11 cellular contexts compared by ENCODE assay signal in genomic region chr10:32950457-32951109, GRCh38. TPM values are rescaled to one million over a fixed set of nuclear protein-coding genes. Genes with fewer than 3 reads are reported as not detected.
A peak's percentile ranks its signal among the peaks of the same experiment; 100 is the strongest.
DNase-seq lines count a peak whose midpoint lies in the region; ATAC-seq and TF ChIP-seq lines count a peak whose summit lies in the region.
"Had no signal": no experiment of that assay in that cellular context is flagged by ENCODE, and none has a peak within 500 bp of the region (broad histone marks: within the 10 kb centered on the region; RNA-seq: fewer than 3 reads in every experiment).

No MANE protein-coding gene starts in this region.

- POLR2A ChIA-PET in PC-9 (lab: Charles Lee; ENCODE audit: unreplicated experiment): interaction anchor here (0.5 to 0.8 kb wide), 5 partner anchors 30 to 1689 kb away, joined by 3 to 14 read pairs (median 7); no protein-coding TSS in a partner anchor

- intact Hi-C loops in PC-9 (cut with micrococcal nuclease; ENCODE audit: unreplicated experiment): loop anchor here (5.0 to 10.0 kb wide), 2 partner anchors 33 to 606 kb away; partner anchors contain the start of gene EPC1

- no peak for DNase-seq in activated T-cell treated with anti-CD3 and anti-CD28 coated beads, Interleukin-2, amount 50 U/mL, for 24 hours
- DNase-seq in activated T-cell treated with anti-CD3 and anti-CD28 coated beads for 4 hours (no peak), PC-9 (no peak), GM19240 (ENCODE audit: insufficient read length, low spot score) (no peak), COLO668 (lab: John Stamatoyannopoulos, UW; ENCODE audit: unreplicated experiment) (no peak)
- no peak for DNase-seq in stimulated activated effector memory CD8-positive, alpha-beta T cell treated with anti-CD3 and anti-CD28 coated beads, Interleukin-12 subunit alpha, Interleukin-12 subunit beta, amount 100 ng/mL, for 72 hours (ENCODE audit: low spot score in 2 of 2)
- DNase-seq in stimulated activated naive CD8-positive, alpha-beta T cell treated with anti-CD3 and anti-CD28 coated beads, Interleukin-15, Interleukin-2, amounts not matched to agents 100 U/mL and 50 U/mL, for 24 hours: no peak
- DNase-seq: activated CD4-positive, alpha-beta T cell treated with anti-CD3 and anti-CD28 coated beads for 1 hour; aorta had no signal

- no peak for ATAC-seq in gastroesophageal sphincter
- ATAC-seq in stimulated activated effector memory CD8-positive, alpha-beta T cell treated with anti-CD3 and anti-CD28 coated beads, Interleukin-12 subunit alpha, Interleukin-12 subunit beta, amount 100 ng/mL, for 72 hours: no peak
- ATAC-seq in stimulated activated naive CD8-positive, alpha-beta T cell treated with anti-CD3 and anti-CD28 coated beads, Interleukin-15, Interleukin-2, amounts not matched to agents 100 U/mL and 50 U/mL, for 24 hours: no peak

- H3K27me3 Mint-ChIP-seq in activated T-cell treated with anti-CD3 and anti-CD28 coated beads, Interleukin-2, amount 50 U/mL, for 24 hours: no peaks in the 10 kb centered on the region
- H3K27me3 Mint-ChIP-seq: B cell had no signal

- no peaks in the 10 kb centered on the region for H3K9me3 ChIP-seq in PC-9 (ENCODE audit: insufficient read depth, low read depth)
- H3K9me3 ChIP-seq in gastroesophageal sphincter: no peaks in the 10 kb centered on the region

- no peaks in the 10 kb centered on the region for H3K9me2 ChIP-seq in PC-9 (ENCODE audit: insufficient read depth)

- H4K20me1 ChIP-seq in PC-9 (ENCODE audit: insufficient read depth): peaks cover 67% of the 10 kb centered on the region

- TF ChIP-seq EP300 in gastroesophageal sphincter (IDR thresholded peaks at IDR 0.05): no peak

- TF ChIP-seq POLR2A in gastroesophageal sphincter (IDR thresholded peaks at IDR 0.05): no peak

- H3K4me1 Mint-ChIP-seq in activated T-cell treated with anti-CD3 and anti-CD28 coated beads, Interleukin-2, amount 50 U/mL, for 24 hours (ENCODE audit: low read depth): peaks cover 79% of the 10 kb centered on the region
- H3K4me1 Mint-ChIP-seq in stimulated activated effector memory CD8-positive, alpha-beta T cell treated with anti-CD3 and anti-CD28 coated beads, Interleukin-12 subunit alpha, Interleukin-12 subunit beta, amount 100 ng/mL, for 72 hours: peaks cover 83% of the 10 kb centered on the region

- H3K4me3 ChIP-seq in PC-9 (no peak overlapping the region; the same call in 1 of the 2 replicates), gastroesophageal sphincter (no peak overlapping the region)

- peaks cover 100% of the 10 kb centered on the region for H3K79me2 ChIP-seq in PC-9 (ENCODE audit: low read depth)

- H3K27ac ChIP-seq in PC-9 (no peak overlapping the region), gastroesophageal sphincter (peak overlapping the region; percentile 2 to 99 (median 56))

- peak overlapping the region; percentile 6 for H3K4me3 Mint-ChIP-seq in activated T-cell treated with anti-CD3 and anti-CD28 coated beads, Interleukin-2, amount 50 U/mL, for 24 hours
- peak overlapping the region; percentile 90 for H3K4me3 Mint-ChIP-seq in stimulated activated effector memory CD8-positive, alpha-beta T cell treated with anti-CD3 and anti-CD28 coated beads, Interleukin-12 subunit alpha, Interleukin-12 subunit beta, amount 100 ng/mL, for 72 hours
- H3K4me3 Mint-ChIP-seq: B cell had no signal

- TF ChIP-seq CTCF in PC-9 (conservative IDR thresholded peaks at IDR 0.05): no peak
- TF ChIP-seq CTCF in gastroesophageal sphincter (IDR thresholded peaks at IDR 0.05): no peak

- no peaks in the 10 kb centered on the region for H3K9me3 Mint-ChIP-seq in activated T-cell treated with anti-CD3 and anti-CD28 coated beads, Interleukin-2, amount 50 U/mL, for 24 hours
- no peaks in the 10 kb centered on the region for H3K9me3 Mint-ChIP-seq in stimulated activated effector memory CD8-positive, alpha-beta T cell treated with anti-CD3 and anti-CD28 coated beads, Interleukin-12 subunit alpha, Interleukin-12 subunit beta, amount 100 ng/mL, for 72 hours

- peak overlapping the region; percentile 9; the same call in 1 of the 2 replicates for H3K4me2 ChIP-seq in PC-9

- WGBS in gastroesophageal sphincter (ENCODE audit: low coverage in 1 of 2), 2 donors: 55 to 75% methylated on average over 4 to 6 of the region's 6 CpGs

- CTCF ChIA-PET in PC-9 (lab: Charles Lee): interaction anchor here (1.0 kb wide), 1 partner anchor 58 kb away, joined by 3 read pairs; no protein-coding TSS in a partner anchor

- no TSS peak for BruUV-seq in PC-9 (replicated peaks; lab: Mats Ljungman, UMichigan)

- peaks cover 3% of the 10 kb centered on the region for H3K36me3 Mint-ChIP-seq in activated T-cell treated with anti-CD3 and anti-CD28 coated beads, Interleukin-2, amount 50 U/mL, for 24 hours (ENCODE audit: low read depth)
- H3K36me3 Mint-ChIP-seq in stimulated activated effector memory CD8-positive, alpha-beta T cell treated with anti-CD3 and anti-CD28 coated beads, Interleukin-12 subunit alpha, Interleukin-12 subunit beta, amount 100 ng/mL, for 72 hours: peaks cover 12% of the 10 kb centered on the region

- H3K27ac Mint-ChIP-seq in activated T-cell treated with anti-CD3 and anti-CD28 coated beads, Interleukin-2, amount 50 U/mL, for 24 hours: peak overlapping the region; percentile 27
- H3K27ac Mint-ChIP-seq in stimulated activated effector memory CD8-positive, alpha-beta T cell treated with anti-CD3 and anti-CD28 coated beads, Interleukin-12 subunit alpha, Interleukin-12 subunit beta, amount 100 ng/mL, for 72 hours: peak overlapping the region; percentile 84

- H3F3A ChIP-seq in PC-9 (ENCODE audit: insufficient read depth, low read depth): no peaks in the 10 kb centered on the region

- no peaks in the 10 kb centered on the region for H3K27me3 ChIP-seq in PC-9 (ENCODE audit: insufficient read depth, low read depth)
- H3K27me3 ChIP-seq in gastroesophageal sphincter: no peaks in the 10 kb centered on the region

- H2AFZ ChIP-seq in PC-9: no peak overlapping the region

- H3K4me1 ChIP-seq in PC-9 (replicated peaks; ENCODE audit: insufficient read depth) (peaks cover 53% of the 10 kb centered on the region), gastroesophageal sphincter (peaks cover 8 to 98% (median 35%) of the 10 kb centered on the region in 3 donors)

- H3K36me3 ChIP-seq in PC-9 (ENCODE audit: low read depth) (peaks cover 37% of the 10 kb centered on the region), gastroesophageal sphincter (no peaks in the 10 kb centered on the region)

RNA-seq across cellular contexts. Expression of gene ITGB1, which starts 7.4 kb away (rescaled TPM):
- total RNA-seq in PC-9 (2021) (307 and 421 TPM in 2 replicates), gastroesophageal sphincter (1,000 to 10,000 TPM in 3 of 4 donors, 100 to 1,000 TPM in 1; 998 to 2,832 (median 1,462) TPM)
